ENCODE assay signal across 23 cellular contexts in the genomic region with DNA sequence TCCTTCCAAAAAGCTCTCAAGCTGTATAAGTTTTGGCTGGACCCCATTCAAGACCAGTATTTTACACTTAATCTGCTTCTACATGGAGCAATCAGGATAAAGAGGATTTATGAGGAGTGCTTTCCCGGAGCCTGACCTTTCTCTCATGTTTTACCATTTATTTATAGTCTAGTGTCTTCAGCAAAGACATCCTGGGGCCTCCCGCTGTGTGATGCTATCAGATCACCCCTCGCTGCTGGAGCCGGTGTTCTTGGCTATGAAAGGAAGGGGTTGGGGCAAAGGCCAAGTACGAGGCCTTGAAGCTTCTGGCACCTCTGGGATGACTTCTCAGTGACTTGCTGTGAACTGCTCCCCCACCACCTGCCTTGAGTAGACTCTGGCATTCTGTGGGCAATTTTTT.
DNase-seq lines count a peak whose midpoint lies in the region; ATAC-seq and TF ChIP-seq lines count a peak whose summit lies in the region.
"Had no signal": no experiment of that assay in that cellular context is flagged by ENCODE, and none has a peak within 500 bp of the region (broad histone marks: within the 10 kb centered on the region; RNA-seq: fewer than 3 reads in every experiment).

No MANE protein-coding gene starts in this region.

- H3K9me3 ChIP-seq in SK-N-SH (no peaks in the 10 kb centered on the region), PC-3 (ENCODE audit: low read length) (no peaks in the 10 kb centered on the region), hepatocyte (ENCODE audit: low read depth) (no peaks in the 10 kb centered on the region)
- H3K9me3 ChIP-seq: neutrophil had no signal

- no peaks in the 10 kb centered on the region for H3K9me2 ChIP-seq in SK-N-SH
- no peaks in the 10 kb centered on the region for H3K9me2 ChIP-seq in PC-3 (replicated peaks; ENCODE audit: low read length)
- H3K9me2 ChIP-seq in hepatocyte (replicated peaks; ENCODE audit: insufficient read depth) = no peaks in the 10 kb centered on the region

- H3K27ac Mint-ChIP-seq in type B pancreatic cell = no peak overlapping the region
- H3K27ac Mint-ChIP-seq: activated CD4-positive, alpha-beta T cell treated with anti-CD3 and anti-CD28 coated beads, Interleukin-2, amount 10 ng/mL, durations not matched to agents 7 days and 5 days; activated CD8-positive, alpha-beta memory T cell treated with anti-CD3 and anti-CD28 coated beads, Interleukin-2, amount 10 ng/mL, durations not matched to agents 7 days and 5 days; activated naive CD4-positive, alpha-beta T cell treated with anti-CD3 and anti-CD28 coated beads for 36 hours; activated T-cell treated with anti-CD3 and anti-CD28 coated beads, Interleukin-2, amount 50 U/mL, for 72 hours; B cell had no signal

- TF ChIP-seq EP300 in SK-N-SH (IDR thresholded peaks at IDR 0.05; ENCODE audit: borderline replicate concordance in 1 of 2, low read depth in 1 of 2, low read length in 1 of 2) = no peak

- H4K20me1 ChIP-seq in SK-N-SH (ENCODE audit: insufficient read depth) (no peaks in the 10 kb centered on the region), PC-3 (ENCODE audit: low read length) (no peaks in the 10 kb centered on the region), hepatocyte (ENCODE audit: insufficient read depth, poor library complexity, severe bottlenecking) (no peaks in the 10 kb centered on the region)

- peak overlapping the region; percentile 27 for H3K4me3 Mint-ChIP-seq in type B pancreatic cell
- H3K4me3 Mint-ChIP-seq: activated CD4-positive, alpha-beta T cell treated with anti-CD3 and anti-CD28 coated beads, Interleukin-2, amount 10 ng/mL, durations not matched to agents 7 days and 5 days; activated CD8-positive, alpha-beta memory T cell treated with anti-CD3 and anti-CD28 coated beads, Interleukin-2, amount 10 ng/mL, durations not matched to agents 7 days and 5 days; activated naive CD4-positive, alpha-beta T cell treated with anti-CD3 and anti-CD28 coated beads for 36 hours; activated T-cell treated with anti-CD3 and anti-CD28 coated beads, Interleukin-2, amount 50 U/mL, for 72 hours; B cell had no signal

- H3K9ac ChIP-seq in SK-N-SH (no peak overlapping the region), PC-3 (ENCODE audit: low read length) (peak overlapping the region; percentile 93)

- no peak for DNase-seq in SK-N-SH
- DNase-seq in PC-3 = no peak
- DNase-seq in hepatocyte (ENCODE audit: low spot score) = no peak
- DNase-seq in type B pancreatic cell (ENCODE audit: extremely low spot score, unreplicated experiment) = no peak
- DNase-seq in iPS-NIHi11 (ENCODE audit: low spot score) = no peak
- DNase-seq: activated CD4-positive, alpha-beta T cell treated with anti-CD3 and anti-CD28 coated beads, Interleukin-2, amount 10 ng/mL, durations not matched to agents 7 days and 5 days; activated CD8-positive, alpha-beta memory T cell treated with anti-CD3 and anti-CD28 coated beads, Interleukin-2, amount 10 ng/mL, durations not matched to agents 7 days and 5 days; activated naive CD4-positive, alpha-beta T cell treated with anti-CD3 and anti-CD28 coated beads for 36 hours; activated T-cell treated with anti-CD3 and anti-CD28 coated beads, Interleukin-2, amount 50 U/mL, for 72 hours; amniotic stem cell; GOT3; Karpas-422; NCI-H1092 treated with DMSO at 0.1 percent for 48 hours; NCI-H1930; NCI-H446; NK-92 treated with Interleukin-12 subunit alpha and Interleukin-12 subunit beta, amount 100 ng/mL, for 24 hours; trophoblast cell had no signal

- 79% methylated on average over 5 of the region's 5 CpGs for WGBS in SK-N-SH (ENCODE audit: low lambda C conversion rate)
- WGBS in hepatocyte (ENCODE audit: low lambda C conversion rate, missing lambda C conversion rate) = 26% methylated on average over 5 of the region's 5 CpGs

- POLR2A ChIA-PET in SK-N-SH (lab: Yijun Ruan, JAX) (no interaction called here), PC-3 (lab: Charles Lee; ENCODE audit: unreplicated experiment) (no interaction called here)

- H3K4me1 Mint-ChIP-seq in type B pancreatic cell (ENCODE audit: unreplicated experiment) = peaks cover 34% of the 10 kb centered on the region
- H3K4me1 Mint-ChIP-seq: B cell had no signal

- H3K36me3 Mint-ChIP-seq in type B pancreatic cell = no peaks in the 10 kb centered on the region
- H3K36me3 Mint-ChIP-seq: activated CD8-positive, alpha-beta memory T cell treated with anti-CD3 and anti-CD28 coated beads, Interleukin-2, amount 10 ng/mL, durations not matched to agents 7 days and 5 days had no signal

- 0 out of 4 replicates have a peak overlapping the region, but pooled peaks of 1 of the 2 experiments have one; percentile 36 for H3K27ac ChIP-seq in SK-N-SH (ENCODE audit: low read depth in 2 of 2, low read length in 1 of 2)
- peak overlapping the region; percentile 97 for H3K27ac ChIP-seq in PC-3 (ENCODE audit: low read length)
- peak overlapping the region; percentile 32 for H3K27ac ChIP-seq in hepatocyte
- H3K27ac ChIP-seq: neutrophil, skin epidermis had no signal

- H3K4me3 ChIP-seq in SK-N-SH (ENCODE audit: low read depth in 2 of 2, low read length in 1 of 2) = no peak overlapping the region
- no peak overlapping the region for H3K4me3 ChIP-seq in PC-3 (ENCODE audit: low read length)
- H3K4me3 ChIP-seq in hepatocyte = no peak overlapping the region
- H3K4me3 ChIP-seq: skin epidermis had no signal

- no TSS peak for BruUV-seq in PC-3 (replicated peaks; lab: Mats Ljungman, UMichigan)

- intact Hi-C loops in PC-3 (cut with micrococcal nuclease) = loop anchor here (5.0 to 10.0 kb wide), 2 partner anchors 107 to 209 kb away; no protein-coding TSS in a partner anchor

- CTCF ChIA-PET in SK-N-SH (lab: Yijun Ruan, JAX) = no interaction called here
- CTCF ChIA-PET in PC-3 (lab: Charles Lee) = no interaction called here

- no peaks in the 10 kb centered on the region for H3K9me3 Mint-ChIP-seq in type B pancreatic cell
- H3K9me3 Mint-ChIP-seq: activated CD4-positive, alpha-beta T cell treated with anti-CD3 and anti-CD28 coated beads, Interleukin-2, amount 10 ng/mL, durations not matched to agents 7 days and 5 days; activated naive CD4-positive, alpha-beta T cell treated with anti-CD3 and anti-CD28 coated beads for 36 hours; activated T-cell treated with anti-CD3 and anti-CD28 coated beads, Interleukin-2, amount 50 U/mL, for 72 hours had no signal

- peaks cover 7% of the 10 kb centered on the region for H3F3A ChIP-seq in SK-N-SH (replicated peaks; ENCODE audit: insufficient read depth)
- peaks cover 17% of the 10 kb centered on the region for H3F3A ChIP-seq in PC-3 (ENCODE audit: low read length, unreplicated experiment)

- no peak for TF ChIP-seq RAD21 in SK-N-SH (IDR thresholded peaks at IDR 0.05; ENCODE audit: low read length)

- peaks cover 10% of the 10 kb centered on the region for H3K27me3 Mint-ChIP-seq in type B pancreatic cell
- H3K27me3 Mint-ChIP-seq: activated CD4-positive, alpha-beta T cell treated with anti-CD3 and anti-CD28 coated beads, Interleukin-2, amount 10 ng/mL, durations not matched to agents 7 days and 5 days had no signal

- peaks cover 0 to 26% of the 10 kb centered on the region in 2 experiments; a peak in 2 of 4 replicates for H3K4me1 ChIP-seq in SK-N-SH (ENCODE audit: control insufficient read depth in 1 of 2, insufficient read depth in 2 of 2, low read depth in 1 of 2, low read length in 1 of 2)
- H3K4me1 ChIP-seq in PC-3 (ENCODE audit: insufficient read depth, low read length) = peaks cover 56% of the 10 kb centered on the region
- peaks cover 23% of the 10 kb centered on the region for H3K4me1 ChIP-seq in hepatocyte (ENCODE audit: insufficient read depth)

- TF ChIP-seq CTCF in SK-N-SH (IDR thresholded peaks at IDR 0.05) = no peak
- TF ChIP-seq CTCF in PC-3 (conservative IDR thresholded peaks at IDR 0.05; ENCODE audit: low read depth, low read length) = no peak
- TF ChIP-seq CTCF in hepatocyte (IDR thresholded peaks at IDR 0.05; ENCODE audit: poor library complexity) = no peak
- TF ChIP-seq CTCF in type B pancreatic cell (conservative IDR thresholded peaks at IDR 0.05) = no peak

- H3K79me2 ChIP-seq in SK-N-SH (ENCODE audit: insufficient read depth) (no peaks in the 10 kb centered on the region), PC-3 (ENCODE audit: low read length) (peaks cover 19% of the 10 kb centered on the region; the same call in 1 of the 2 replicates), hepatocyte (no peaks in the 10 kb centered on the region)

- H3K4me2 ChIP-seq in SK-N-SH = no peak overlapping the region
- peak overlapping the region; percentile 50; the same call in 1 of the 2 replicates for H3K4me2 ChIP-seq in PC-3 (ENCODE audit: low read length)
- H3K4me2 ChIP-seq in hepatocyte = no peak overlapping the region

- H2AFZ ChIP-seq in SK-N-SH (ENCODE audit: low read depth) (no peak overlapping the region), PC-3 (ENCODE audit: low read length) (no peak overlapping the region), hepatocyte (no peak overlapping the region)

- ATAC-seq in SK-N-SH treated with all-trans-retinoic acid at 6 μM for 48 hours (no peak), PC-3 (no peak), HG03378 (IDR thresholded peaks at IDR 0.05; ENCODE audit: unreplicated experiment) (no peak), HG03025 (IDR thresholded peaks at IDR 0.05; ENCODE audit: low FRiP score, unreplicated experiment) (no peak)
- ATAC-seq: activated CD8-positive, alpha-beta memory T cell treated with anti-CD3 and anti-CD28 coated beads, Interleukin-2, amount 10 ng/mL, durations not matched to agents 7 days and 5 days; activated T-cell treated with anti-CD3 and anti-CD28 coated beads, Interleukin-2, amount 50 U/mL, for 72 hours had no signal

- H3K36me3 ChIP-seq in SK-N-SH (replicated peaks in 1 of 2; ENCODE audit: control insufficient read depth in 1 of 2, insufficient read depth in 2 of 2, low read length in 1 of 2) (no peaks in the 10 kb centered on the region), PC-3 (ENCODE audit: low read depth, low read length) (no peaks in the 10 kb centered on the region), hepatocyte (replicated peaks; ENCODE audit: insufficient read depth, low read depth) (no peaks in the 10 kb centered on the region)
- H3K36me3 ChIP-seq: neutrophil had no signal

- no peaks in the 10 kb centered on the region for H3K27me3 ChIP-seq in SK-N-SH (ENCODE audit: insufficient read depth)
- H3K27me3 ChIP-seq in PC-3 (ENCODE audit: low read length) = no peaks in the 10 kb centered on the region
- no peaks in the 10 kb centered on the region for H3K27me3 ChIP-seq in hepatocyte

TF ChIP-seq in SK-N-SH treated with all-trans-retinoic acid at 6 μM for 48 hours, 23 proteins besides CTCF, POLR2A, EP300 and RAD21:
- TF ChIP-seq ISL1 (CRISPR knock-in tag; IDR thresholded peaks at IDR 0.05) = 0 out of 2 replicates have a peak, but pooled peaks have one; percentile 22
- TF ChIP-seq ESRRG (CRISPR knock-in tag; IDR thresholded peaks at IDR 0.05) = no peak
- TF ChIP-seq TOX (CRISPR knock-in tag; IDR thresholded peaks at IDR 0.05; ENCODE audit: borderline replicate concordance) = no peak
